Comparison of ENCODE assay signal across 8 cellular contexts in the genomic region with DNA sequence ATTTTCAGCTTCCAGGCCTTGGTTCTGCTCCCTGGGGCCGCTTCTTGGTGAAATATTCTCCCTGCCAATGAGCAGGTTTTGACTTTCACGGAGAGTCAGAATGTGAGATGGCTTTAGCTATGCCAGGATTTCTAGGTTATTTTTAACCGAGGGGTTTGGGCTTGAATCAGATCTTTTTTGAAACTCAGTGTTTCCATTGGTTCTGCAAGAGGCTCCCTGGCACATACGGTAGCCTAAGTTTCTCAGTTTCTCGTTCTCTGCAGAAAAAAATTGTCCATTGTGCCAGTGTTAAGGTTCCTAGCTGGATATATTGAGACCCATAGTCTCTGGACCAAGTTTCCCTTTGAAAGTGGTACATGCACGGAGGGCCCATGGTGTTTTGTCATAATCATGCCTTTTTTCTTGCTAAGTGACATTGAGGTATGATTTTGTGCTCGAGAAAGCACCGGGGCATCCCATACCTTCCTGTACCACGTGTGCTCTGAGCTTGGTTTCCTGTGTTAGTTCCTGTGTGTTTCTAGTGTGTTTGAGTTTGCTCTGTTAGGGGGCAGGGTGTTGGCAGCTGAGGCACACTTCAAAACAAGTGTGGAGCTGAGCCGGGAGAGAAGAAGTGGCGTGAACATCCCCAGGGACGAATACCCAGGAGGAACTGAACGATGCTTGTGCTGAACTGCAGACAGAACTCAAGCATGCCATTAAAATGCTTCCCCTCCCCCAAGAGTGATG.
DNase-seq lines count a peak whose midpoint lies in the region; ATAC-seq and TF ChIP-seq lines count a peak whose summit lies in the region.
"Had no signal": no experiment of that assay in that cellular context is flagged by ENCODE, and none has a peak within 500 bp of the region (broad histone marks: within the 10 kb centered on the region; RNA-seq: fewer than 3 reads in every experiment).

No MANE protein-coding gene starts in this region.

- no peaks in the 10 kb centered on the region for H3F3A ChIP-seq in GM23338 (replicated peaks; ENCODE audit: low read depth)

- no peak for TF ChIP-seq CTCF in GM23338 (conservative IDR thresholded peaks at IDR 0.05; ENCODE audit: low read depth in 2 of 2)
- TF ChIP-seq CTCF in GM10248 (IDR thresholded peaks at IDR 0.05; ENCODE audit: control extremely low read depth, extremely low read depth, low read depth, missing control alignments), result no peak

- CTCF ChIA-PET in GM10248 (lab: Yijun Ruan, JAX), result interaction anchor here (2.0 to 2.2 kb wide), 2 partner anchors 8 to 24 kb away, joined by 4 to 6 read pairs; no protein-coding TSS in a partner anchor

- ATAC-seq in GM23338 (no peak), T-helper 17 cell (peak; percentile 99)
- peak; percentile 100 for ATAC-seq in effector memory CD8-positive, alpha-beta T cell (replicated peaks)

- H3K27me3 Mint-ChIP-seq in GM23338 (ENCODE audit: insufficient read depth, low read depth, poor library complexity) (no peaks in the 10 kb centered on the region), T-helper 17 cell (no peaks in the 10 kb centered on the region)
- H3K27me3 Mint-ChIP-seq in effector memory CD8-positive, alpha-beta T cell, result no peaks in the 10 kb centered on the region
- H3K27me3 Mint-ChIP-seq in stimulated activated naive CD8-positive, alpha-beta T cell treated with anti-CD3 and anti-CD28 coated beads, Interleukin-15, Interleukin-2, amounts not matched to agents 100 ng/mL and 50 ng/mL, for 24 hours, result no peaks in the 10 kb centered on the region

- H3K4me1 Mint-ChIP-seq in GM23338 (peaks cover 10% of the 10 kb centered on the region), T-helper 17 cell (peaks cover 44% of the 10 kb centered on the region)
- peaks cover 40 to 50% of the 10 kb centered on the region in 2 donors for H3K4me1 Mint-ChIP-seq in effector memory CD8-positive, alpha-beta T cell (ENCODE audit: low read depth in 2 of 2)
- H3K4me1 Mint-ChIP-seq in stimulated activated naive CD8-positive, alpha-beta T cell treated with anti-CD3 and anti-CD28 coated beads, Interleukin-15, Interleukin-2, amounts not matched to agents 100 ng/mL and 50 ng/mL, for 24 hours (ENCODE audit: low read depth), result peaks cover 66% of the 10 kb centered on the region

- POLR2A ChIA-PET in GM10248 (lab: Yijun Ruan, JAX), result no interaction called here

- H3K27ac ChIP-seq in GM23338 (ENCODE audit: low read depth), result no peak overlapping the region

- no peak overlapping the region for H3K27ac Mint-ChIP-seq in GM23338
- H3K27ac Mint-ChIP-seq in T-helper 17 cell, result peak overlapping the region; percentile 93
- H3K27ac Mint-ChIP-seq in effector memory CD8-positive, alpha-beta T cell, result peak overlapping the region; percentile 19 to 66
- H3K27ac Mint-ChIP-seq in stimulated activated naive CD8-positive, alpha-beta T cell treated with anti-CD3 and anti-CD28 coated beads, Interleukin-15, Interleukin-2, amounts not matched to agents 100 ng/mL and 50 ng/mL, for 24 hours, result peak overlapping the region; percentile 94

- no peaks in the 10 kb centered on the region for H4K20me1 ChIP-seq in GM23338 (replicated peaks; ENCODE audit: insufficient read depth)

- H3K4me3 ChIP-seq in GM23338, result no peak overlapping the region
- H3K4me3 ChIP-seq in MG63, result no peak overlapping the region

- no peak for DNase-seq in GM23338 (ENCODE audit: low spot score)
- peak in 1 of 3 donors; percentile 22 for DNase-seq in T-helper 17 cell
- peak; percentile 42 to 58 (median 45) for DNase-seq in effector memory CD8-positive, alpha-beta T cell
- DNase-seq in GM10248 (ENCODE audit: extremely low spot score), result no peak
- DNase-seq in NCI-H2107 treated with DMSO at 0.1 percent for 48 hours (lab: John Stamatoyannopoulos, UW; ENCODE audit: unreplicated experiment), result no peak
- DNase-seq in MG63, result no peak
- DNase-seq: IMR-90 had no signal

- no peaks in the 10 kb centered on the region for H3K36me3 Mint-ChIP-seq in GM23338 (ENCODE audit: low read depth)
- peaks cover 2% of the 10 kb centered on the region for H3K36me3 Mint-ChIP-seq in T-helper 17 cell (ENCODE audit: low read depth)
- H3K36me3 Mint-ChIP-seq in effector memory CD8-positive, alpha-beta T cell (ENCODE audit: insufficient read depth), result peaks cover 4% of the 10 kb centered on the region
- H3K36me3 Mint-ChIP-seq in stimulated activated naive CD8-positive, alpha-beta T cell treated with anti-CD3 and anti-CD28 coated beads, Interleukin-15, Interleukin-2, amounts not matched to agents 100 ng/mL and 50 ng/mL, for 24 hours (ENCODE audit: low read depth), result peaks cover 4% of the 10 kb centered on the region

- no peaks in the 10 kb centered on the region for H3K9me3 Mint-ChIP-seq in GM23338
- no peaks in the 10 kb centered on the region for H3K9me3 Mint-ChIP-seq in effector memory CD8-positive, alpha-beta T cell
- no peaks in the 10 kb centered on the region for H3K9me3 Mint-ChIP-seq in stimulated activated naive CD8-positive, alpha-beta T cell treated with anti-CD3 and anti-CD28 coated beads, Interleukin-15, Interleukin-2, amounts not matched to agents 100 ng/mL and 50 ng/mL, for 24 hours

- H3K9me3 ChIP-seq in T-helper 17 cell (ENCODE audit: control insufficient read depth, low read length, poor library complexity, severe bottlenecking) (no peaks in the 10 kb centered on the region), MG63 (no peaks in the 10 kb centered on the region)

- H3K36me3 ChIP-seq in GM23338 (ENCODE audit: insufficient read depth), result no peaks in the 10 kb centered on the region
- no peaks in the 10 kb centered on the region for H3K36me3 ChIP-seq in MG63

- peak overlapping the region; percentile 66; the same call in 1 of the 2 replicates for H2AFZ ChIP-seq in GM23338

- H3K27me3 ChIP-seq in GM23338 (ENCODE audit: insufficient read depth), result no peaks in the 10 kb centered on the region
- H3K27me3 ChIP-seq in MG63, result no peaks in the 10 kb centered on the region

- 0 out of 2 replicates have a peak, but pooled peaks cover 8% of the 10 kb centered on the region for H3K9me2 ChIP-seq in GM23338 (ENCODE audit: insufficient read depth)

- H3K79me2 ChIP-seq in GM23338 (replicated peaks; ENCODE audit: insufficient read depth), result no peaks in the 10 kb centered on the region

- H3K4me1 ChIP-seq in GM23338 (ENCODE audit: insufficient read depth), result peaks cover 11% of the 10 kb centered on the region; the same call in 1 of the 2 replicates

- H3K4me3 Mint-ChIP-seq in GM23338 (no peak overlapping the region), T-helper 17 cell (peak overlapping the region; percentile 93)
- peak overlapping the region; percentile 65 to 68 for H3K4me3 Mint-ChIP-seq in effector memory CD8-positive, alpha-beta T cell
- peak overlapping the region; percentile 69 for H3K4me3 Mint-ChIP-seq in stimulated activated naive CD8-positive, alpha-beta T cell treated with anti-CD3 and anti-CD28 coated beads, Interleukin-15, Interleukin-2, amounts not matched to agents 100 ng/mL and 50 ng/mL, for 24 hours

- H3K4me2 ChIP-seq in GM23338, result peak overlapping the region; percentile 51; the same call in 1 of the 2 replicates

TF ChIP-seq in GM23338, 12 proteins besides CTCF, POLR2A, EP300 and RAD21 (continues in another document):
- TF ChIP-seq CREB1 (CRISPR knock-in tag; IDR thresholded peaks at IDR 0.05; ENCODE audit: low read depth) (no peak), NANOG (IDR thresholded peaks at IDR 0.05; ENCODE audit: borderline replicate concordance) (no peak), STAT1 (IDR thresholded peaks at IDR 0.05; ENCODE audit: unreplicated experiment) (no peak), POLR2AphosphoS5 (IDR thresholded peaks at IDR 0.05; ENCODE audit: low read depth) (no peak), JUNB (IDR thresholded peaks at IDR 0.05; ENCODE audit: unreplicated experiment) (no peak), EZH2phosphoT487 (IDR thresholded peaks at IDR 0.05; ENCODE audit: unreplicated experiment) (no peak), EZH2 (IDR thresholded peaks at IDR 0.05; ENCODE audit: low read depth, unreplicated experiment) (no peak), ZNF331 (CRISPR knock-in tag; IDR thresholded peaks at IDR 0.05; ENCODE audit: low read depth) (no peak)
- TF ChIP-seq, protein P1, sequence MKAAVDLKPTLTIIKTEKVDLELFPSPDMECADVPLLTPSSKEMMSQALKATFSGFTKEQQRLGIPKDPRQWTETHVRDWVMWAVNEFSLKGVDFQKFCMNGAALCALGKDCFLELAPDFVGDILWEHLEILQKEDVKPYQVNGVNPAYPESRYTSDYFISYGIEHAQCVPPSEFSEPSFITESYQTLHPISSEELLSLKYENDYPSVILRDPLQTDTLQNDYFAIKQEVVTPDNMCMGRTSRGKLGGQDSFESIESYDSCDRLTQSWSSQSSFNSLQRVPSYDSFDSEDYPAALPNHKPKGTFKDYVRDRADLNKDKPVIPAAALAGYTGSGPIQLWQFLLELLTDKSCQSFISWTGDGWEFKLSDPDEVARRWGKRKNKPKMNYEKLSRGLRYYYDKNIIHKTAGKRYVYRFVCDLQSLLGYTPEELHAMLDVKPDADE (IDR thresholded peaks at IDR 0.05), result no peak
- TF ChIP-seq, protein P2, sequence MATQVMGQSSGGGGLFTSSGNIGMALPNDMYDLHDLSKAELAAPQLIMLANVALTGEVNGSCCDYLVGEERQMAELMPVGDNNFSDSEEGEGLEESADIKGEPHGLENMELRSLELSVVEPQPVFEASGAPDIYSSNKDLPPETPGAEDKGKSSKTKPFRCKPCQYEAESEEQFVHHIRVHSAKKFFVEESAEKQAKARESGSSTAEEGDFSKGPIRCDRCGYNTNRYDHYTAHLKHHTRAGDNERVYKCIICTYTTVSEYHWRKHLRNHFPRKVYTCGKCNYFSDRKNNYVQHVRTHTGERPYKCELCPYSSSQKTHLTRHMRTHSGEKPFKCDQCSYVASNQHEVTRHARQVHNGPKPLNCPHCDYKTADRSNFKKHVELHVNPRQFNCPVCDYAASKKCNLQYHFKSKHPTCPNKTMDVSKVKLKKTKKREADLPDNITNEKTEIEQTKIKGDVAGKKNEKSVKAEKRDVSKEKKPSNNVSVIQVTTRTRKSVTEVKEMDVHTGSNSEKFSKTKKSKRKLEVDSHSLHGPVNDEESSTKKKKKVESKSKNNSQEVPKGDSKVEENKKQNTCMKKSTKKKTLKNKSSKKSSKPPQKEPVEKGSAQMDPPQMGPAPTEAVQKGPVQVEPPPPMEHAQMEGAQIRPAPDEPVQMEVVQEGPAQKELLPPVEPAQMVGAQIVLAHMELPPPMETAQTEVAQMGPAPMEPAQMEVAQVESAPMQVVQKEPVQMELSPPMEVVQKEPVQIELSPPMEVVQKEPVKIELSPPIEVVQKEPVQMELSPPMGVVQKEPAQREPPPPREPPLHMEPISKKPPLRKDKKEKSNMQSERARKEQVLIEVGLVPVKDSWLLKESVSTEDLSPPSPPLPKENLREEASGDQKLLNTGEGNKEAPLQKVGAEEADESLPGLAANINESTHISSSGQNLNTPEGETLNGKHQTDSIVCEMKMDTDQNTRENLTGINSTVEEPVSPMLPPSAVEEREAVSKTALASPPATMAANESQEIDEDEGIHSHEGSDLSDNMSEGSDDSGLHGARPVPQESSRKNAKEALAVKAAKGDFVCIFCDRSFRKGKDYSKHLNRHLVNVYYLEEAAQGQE (IDR thresholded peaks at IDR 0.05; ENCODE audit: unreplicated experiment), result no peak

Comparison
In these comparisons a context has a peak if more than half of its experiments do, and no peak if none do; other contexts are left out.
1. DNase-seq: peak in effector memory CD8-positive, alpha-beta T cell (3 of 3); none in GM23338 (single experiment), GM10248 (single experiment), NCI-H2107 treated with DMSO at 0.1 percent for 48 hours (single experiment) and MG63 (single experiment).